Comparison of ENCODE assay signal across 8 cellular contexts in genomic region chr14:99452968-99453367, GRCh38.
"Had no signal": no experiment of that assay in that cellular context is flagged by ENCODE, and none has a peak within 500 bp of the region (broad histone marks: within the 10 kb centered on the region; RNA-seq: fewer than 3 reads in every experiment).

No MANE protein-coding gene starts in this region.

- ATAC-seq: HCT116, HepG2, K562 had no signal

- H3K9me3 ChIP-seq: HAP-1 had no signal

- H3K27ac ChIP-seq: HL-60 had no signal

- H3K4me3 ChIP-seq: HAP-1, K562 had no signal

- H3K27ac Mint-ChIP-seq: HFFc6 had no signal

- H3K4me1 ChIP-seq: HAP-1 had no signal

- H3K9me3 Mint-ChIP-seq: HFFc6 had no signal

- H3K4me3 Mint-ChIP-seq: HFFc6 had no signal

- DNase-seq: GOT3, H7, HFFc6 had no signal
